Comparison of ENCODE assay signal across 1 cellular context in genomic region chr13:28306325-28306724, GRCh38.
TF ChIP-seq lines count a peak whose summit lies in the region.

No MANE protein-coding gene starts in this region.

TF ChIP-seq in K562, 482 proteins besides CTCF, POLR2A, EP300 and RAD21 (continued from another document):
- TF ChIP-seq NR2C2 (CRISPR knock-in tag; IDR thresholded peaks at IDR 0.05): no peak
- no peak for TF ChIP-seq NR2C2 (tag; IDR thresholded peaks at IDR 0.05)
- no peak for TF ChIP-seq SFPQ (IDR thresholded peaks at IDR 0.05; ENCODE audit: low read depth, low read length)
- TF ChIP-seq FOXO4 (CRISPR knock-in tag; IDR thresholded peaks at IDR 0.05): no peak
- no peak for TF ChIP-seq JUN (IDR thresholded peaks at IDR 0.05; ENCODE audit: borderline replicate concordance, low read depth, low read length)
- TF ChIP-seq JUN (CRISPR knock-in tag; IDR thresholded peaks at IDR 0.05; ENCODE audit: borderline replicate concordance): no peak
- no peak for TF ChIP-seq MXD1 (CRISPR knock-in tag; IDR thresholded peaks at IDR 0.05; ENCODE audit: borderline replicate concordance, poor library complexity, severe bottlenecking)
- no peak for TF ChIP-seq ZNF263 (CRISPR knock-in tag; IDR thresholded peaks at IDR 0.05; ENCODE audit: borderline replicate concordance)
- no peak for TF ChIP-seq ZNF518B (CRISPR knock-in tag; IDR thresholded peaks at IDR 0.05)
- TF ChIP-seq PBX2 (CRISPR knock-in tag; IDR thresholded peaks at IDR 0.05; ENCODE audit: low read depth): no peak
- no peak for TF ChIP-seq PBX2 (tag; conservative IDR thresholded peaks at IDR 0.05; ENCODE audit: low read depth)
- no peak for TF ChIP-seq BCL6 (CRISPR knock-in tag; IDR thresholded peaks at IDR 0.05)
- TF ChIP-seq POLR3A (IDR thresholded peaks at IDR 0.05; ENCODE audit: borderline replicate concordance, extremely low read depth, insufficient read depth, insufficient read length): no peak
- TF ChIP-seq TRIM24 (IDR thresholded peaks at IDR 0.05): no peak
- no peak for TF ChIP-seq BCOR (IDR thresholded peaks at IDR 0.05)
